Comparison of ENCODE assay signal across 21 cellular contexts in the genomic region with DNA sequence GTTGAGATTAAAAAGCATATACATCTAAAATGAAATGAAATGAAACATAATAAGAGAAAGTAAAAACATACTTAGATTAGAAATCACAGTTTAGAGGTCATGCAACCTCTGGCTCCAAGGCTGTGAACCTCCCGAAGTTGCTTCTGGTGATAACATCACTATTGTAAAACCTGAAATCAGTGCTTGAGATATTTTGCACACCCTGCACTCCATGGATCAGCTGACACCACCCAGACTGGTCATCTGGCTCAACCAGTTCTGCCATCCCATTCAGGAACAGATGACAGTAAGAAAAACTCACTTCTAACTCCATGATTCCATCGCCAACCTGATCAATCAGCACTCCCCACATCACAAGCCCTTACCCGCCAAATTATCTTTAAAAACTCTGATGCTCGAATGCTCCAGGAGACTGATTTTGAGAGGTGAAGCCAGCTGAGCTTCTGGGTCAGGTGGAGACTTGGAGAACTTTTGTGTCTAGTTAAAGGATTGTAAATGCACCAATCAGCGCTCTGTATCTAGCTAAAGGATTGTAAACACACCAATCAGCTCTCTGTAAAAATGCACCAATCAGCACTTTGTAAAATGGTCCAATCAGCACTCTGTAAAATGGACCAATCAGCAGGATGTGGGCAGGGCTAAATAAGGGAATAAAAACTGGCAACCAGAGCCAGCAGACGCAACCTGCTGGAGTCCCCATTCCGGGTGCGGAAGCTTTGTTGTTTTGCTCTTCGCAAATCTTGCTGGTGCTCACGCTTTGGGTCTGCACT.
DNase-seq lines count a peak whose midpoint lies in the region; ATAC-seq, FAIRE-seq and TF ChIP-seq lines count a peak whose summit lies in the region.
"Had no signal": no experiment of that assay in that cellular context is flagged by ENCODE, and none has a peak within 500 bp of the region (broad histone marks: within the 10 kb centered on the region; RNA-seq: fewer than 3 reads in every experiment).

No MANE protein-coding gene starts in this region.

- H3K9ac ChIP-seq in smooth muscle cell (ENCODE audit: low read depth) = no peak overlapping the region
- H3K9ac ChIP-seq: GM23248 had no signal

- H3K9me3 ChIP-seq in PC-9 (ENCODE audit: insufficient read depth, low read depth) = peaks cover 9% of the 10 kb centered on the region; the same call in 1 of the 2 replicates
- H3K9me3 ChIP-seq in smooth muscle cell (replicated peaks; ENCODE audit: low read depth) = no peaks in the 10 kb centered on the region
- H3K9me3 ChIP-seq: BE2C, Peyer's patch had no signal

- CTCF ChIA-PET in PC-9 (lab: Charles Lee) = no interaction called here

- POLR2A ChIA-PET in PC-9 (lab: Charles Lee; ENCODE audit: unreplicated experiment) = no interaction called here

- intact Hi-C loops in PC-9 (cut with micrococcal nuclease; ENCODE audit: unreplicated experiment) = no loop called here

- H3K79me2 ChIP-seq in PC-9 (ENCODE audit: low read depth) (no peaks in the 10 kb centered on the region), smooth muscle cell (ENCODE audit: low read depth) (no peaks in the 10 kb centered on the region)

- BruUV-seq in PC-9 (replicated peaks; lab: Mats Ljungman, UMichigan) = no TSS peak

- H3K4me1 ChIP-seq in PC-9 (replicated peaks; ENCODE audit: insufficient read depth) = no peaks in the 10 kb centered on the region; the same call in 1 of the 2 replicates
- H3K4me1 ChIP-seq in smooth muscle cell (ENCODE audit: low read depth) = no peaks in the 10 kb centered on the region
- H3K4me1 ChIP-seq: Peyer's patch had no signal

- H3K4me3 ChIP-seq in PC-9 = no peak overlapping the region
- H3K4me3 ChIP-seq in bronchial epithelial cell (ENCODE audit: low read depth, low read length) = no peak overlapping the region
- no peak overlapping the region for H3K4me3 ChIP-seq in smooth muscle cell
- H3K4me3 ChIP-seq: GM23248, Peyer's patch had no signal

- H2AFZ ChIP-seq in PC-9 (peak overlapping the region; percentile 22; the same call in 1 of the 2 replicates), smooth muscle cell (ENCODE audit: low read depth) (no peak overlapping the region)
- H2AFZ ChIP-seq: GM23248 had no signal

- no peak for ATAC-seq in GM19452 (IDR thresholded peaks at IDR 0.05; ENCODE audit: unreplicated experiment)
- ATAC-seq: T-cell had no signal

- no peak for FAIRE-seq in bronchial epithelial cell (lab: Jason Lieb, UNC)
- FAIRE-seq: GM18507 had no signal

- H3K36me3 ChIP-seq in PC-9 (ENCODE audit: low read depth) (no peaks in the 10 kb centered on the region), bronchial epithelial cell (ENCODE audit: control insufficient read depth, insufficient read depth, low read length) (no peaks in the 10 kb centered on the region), smooth muscle cell (ENCODE audit: low read depth) (no peaks in the 10 kb centered on the region)
- H3K36me3 ChIP-seq: BE2C, Peyer's patch had no signal

- H4K20me1 ChIP-seq in PC-9 (ENCODE audit: insufficient read depth) = no peaks in the 10 kb centered on the region
- H4K20me1 ChIP-seq in smooth muscle cell (ENCODE audit: low read depth) = no peaks in the 10 kb centered on the region

- H3F3A ChIP-seq in PC-9 (ENCODE audit: insufficient read depth, low read depth) (no peaks in the 10 kb centered on the region), smooth muscle cell (ENCODE audit: low read depth) (no peaks in the 10 kb centered on the region)

- WGBS in smooth muscle cell (ENCODE audit: low lambda C conversion rate) = 83% methylated on average over 10 of the region's 10 CpGs

- H3K4me2 ChIP-seq in PC-9 (no peak overlapping the region), smooth muscle cell (no peak overlapping the region)

- no peak for TF ChIP-seq CTCF in PC-9 (conservative IDR thresholded peaks at IDR 0.05)
- no peak for TF ChIP-seq CTCF in bronchial epithelial cell (IDR thresholded peaks at IDR 0.05; ENCODE audit: insufficient read depth, low read length, severe bottlenecking)
- no peak for TF ChIP-seq CTCF in smooth muscle cell (IDR thresholded peaks at IDR 0.05; ENCODE audit: borderline replicate concordance, insufficient read depth, poor library complexity, severe bottlenecking)

- DNase-seq in DMS53 (lab: John Stamatoyannopoulos, UW) (peak; percentile 25), DMS53 treated with DMSO at 0.1 percent for 48 hours (lab: John Stamatoyannopoulos, UW; ENCODE audit: unreplicated experiment) (no peak), PC-9 (peak in 1 of 2 experiments; percentile 8), bronchial epithelial cell (ENCODE audit: low read depth) (peak; percentile 12), smooth muscle cell (lab: John Stamatoyannopoulos, UW; ENCODE audit: unreplicated experiment) (no peak), ureter (ENCODE audit: low spot score) (no peak), NCI-H1048 (lab: John Stamatoyannopoulos, UW) (no peak)
- DNase-seq: ACHN, BE2C, GM23248, HCEC 1CT, Kasumi-1, NCI-H2029, NCI-H446 treated with DMSO at 0.1 percent for 48 hours, NCI-H526 treated with DMSO at 0.1 percent for 48 hours, Peyer's patch, SHP77 treated with DMSO at 0.1 percent for 48 hours, T-cell had no signal

- H3K27me3 ChIP-seq in PC-9 (ENCODE audit: insufficient read depth, low read depth) (no peaks in the 10 kb centered on the region), bronchial epithelial cell (ENCODE audit: control insufficient read depth, insufficient read depth, low read length) (no peaks in the 10 kb centered on the region), smooth muscle cell (ENCODE audit: low read depth) (no peaks in the 10 kb centered on the region)
- H3K27me3 ChIP-seq: BE2C, Peyer's patch had no signal

- H3K27ac ChIP-seq in PC-9 = no peak overlapping the region
- peak overlapping the region; percentile 7 for H3K27ac ChIP-seq in smooth muscle cell (ENCODE audit: low read depth)
- H3K27ac ChIP-seq: 22Rv1, GM23248, Peyer's patch had no signal

- H3K9me2 ChIP-seq in PC-9 (ENCODE audit: insufficient read depth) = no peaks in the 10 kb centered on the region

Comparison
In these comparisons a context has a peak if more than half of its experiments do, and no peak if none do; other contexts are left out.
1. DNase-seq: peak in DMS53 (single experiment) and bronchial epithelial cell (single experiment); none in DMS53 treated with DMSO at 0.1 percent for 48 hours (single experiment), smooth muscle cell (single experiment), ureter (single experiment) and NCI-H1048 (single experiment).